In the genomic region with DNA sequence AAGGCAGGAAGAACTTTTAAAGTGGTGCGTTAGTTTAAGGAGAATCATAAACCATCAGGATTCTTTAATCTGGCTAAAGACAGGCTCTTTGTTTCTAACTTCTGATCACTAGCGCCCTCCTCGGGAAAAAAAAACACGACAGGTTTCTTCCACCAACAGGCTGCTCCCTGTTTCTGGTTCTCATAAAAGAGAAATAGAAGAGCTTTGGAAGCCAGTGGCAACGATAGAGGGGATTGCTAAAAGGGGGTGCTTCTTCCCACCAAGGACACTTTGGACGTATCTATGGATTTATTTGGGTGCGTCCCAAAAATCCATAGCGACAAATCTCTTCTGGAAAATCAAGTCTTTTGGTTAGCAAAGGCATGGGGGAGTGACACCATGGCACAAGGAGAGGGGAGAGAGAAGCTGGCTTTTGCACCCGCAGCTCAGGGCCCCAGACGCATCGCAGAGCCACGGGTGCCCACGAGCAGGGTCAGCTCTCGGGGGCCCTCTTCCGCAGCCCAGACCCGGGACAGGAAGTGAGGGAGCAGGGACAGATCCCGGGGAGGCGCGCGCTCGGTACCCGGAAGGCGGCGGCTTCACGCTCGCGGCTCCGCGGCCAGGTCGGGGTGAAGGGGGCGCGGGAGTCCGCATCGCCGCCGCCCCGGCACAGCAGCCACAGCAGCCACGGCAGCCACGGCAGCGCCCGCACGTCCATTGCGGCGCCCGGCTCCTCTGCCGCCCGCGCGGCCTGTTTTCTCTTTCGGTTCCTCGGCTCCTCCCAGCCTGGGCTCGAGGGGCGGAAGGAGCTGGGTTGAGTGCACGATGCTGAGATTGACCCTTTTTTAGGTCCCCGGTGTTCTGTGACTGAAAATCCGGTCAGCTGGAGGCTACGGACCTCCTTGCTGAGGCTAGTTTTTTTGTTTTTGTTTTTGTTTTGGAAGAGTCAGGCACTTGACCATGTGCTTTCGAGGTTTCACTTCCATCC, we compare ENCODE assay signal across 8 cellular contexts. TPM values are rescaled to one million over a fixed set of nuclear protein-coding genes. Genes with fewer than 3 reads are reported as not detected.
A peak's percentile ranks its signal among the peaks of the same experiment; 100 is the strongest.
DNase-seq lines count a peak whose midpoint lies in the region; ATAC-seq and TF ChIP-seq lines count a peak whose summit lies in the region.

A gene with protein sequence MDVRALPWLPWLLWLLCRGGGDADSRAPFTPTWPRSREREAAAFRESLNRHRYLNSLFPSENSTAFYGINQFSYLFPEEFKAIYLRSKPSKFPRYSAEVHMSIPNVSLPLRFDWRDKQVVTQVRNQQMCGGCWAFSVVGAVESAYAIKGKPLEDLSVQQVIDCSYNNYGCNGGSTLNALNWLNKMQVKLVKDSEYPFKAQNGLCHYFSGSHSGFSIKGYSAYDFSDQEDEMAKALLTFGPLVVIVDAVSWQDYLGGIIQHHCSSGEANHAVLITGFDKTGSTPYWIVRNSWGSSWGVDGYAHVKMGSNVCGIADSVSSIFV (minus strand): TSS at position 716 of the 967 bp plus-strand sequence. CDS start 19 bp downstream, at position 697.

- CTCF ChIA-PET in activated CD8-positive, alpha-beta T cell treated with anti-CD3 and anti-CD28 coated beads for 36 hours (lab: Charles Lee), result interaction anchor here (0.6 to 3.6 kb wide), 22 partner anchors 9 to 1403 kb away, joined by 3 to 53 read pairs (median 4); a partner anchor contains a TSS

- no peaks in the 10 kb centered on the region for H3K9me3 Mint-ChIP-seq in activated CD8-positive, alpha-beta T cell treated with anti-CD3 and anti-CD28 coated beads for 36 hours

- intact Hi-C loops in activated CD8-positive, alpha-beta T cell treated with anti-CD3 and anti-CD28 coated beads for 36 hours (cut with micrococcal nuclease), result loop anchor here (2.0 kb wide), 1 partner anchor 143 kb away; no protein-coding TSS in a partner anchor

- H3K36me3 ChIP-seq in BE2C, result no peaks in the 10 kb centered on the region; the same call in 1 of the 2 replicates

- H3K27me3 ChIP-seq in BE2C, result peaks cover 6% of the 10 kb centered on the region; the same call in 1 of the 2 replicates

- ATAC-seq in GM19043 (IDR thresholded peaks at IDR 0.05; ENCODE audit: low read depth, unreplicated experiment) (peak; percentile 88), HG03432 (IDR thresholded peaks at IDR 0.05; ENCODE audit: unreplicated experiment) (peak; percentile 95)
- ATAC-seq in activated CD8-positive, alpha-beta T cell treated with anti-CD3 and anti-CD28 coated beads for 36 hours, result peak; percentile 92

- peak within 1 kb of the TSS; percentile 74 for H3K4me3 ChIP-seq in BE2C (ENCODE audit: low read depth, low read length)

- TF ChIP-seq CTCF in BE2C (IDR thresholded peaks at IDR 0.05; ENCODE audit: low read depth, low read length), result peak; percentile 67
- TF ChIP-seq CTCF in activated CD8-positive, alpha-beta T cell treated with anti-CD3 and anti-CD28 coated beads for 36 hours (IDR thresholded peaks at IDR 0.05), result peak; percentile 79

- no peaks in the 10 kb centered on the region for H3K4me1 ChIP-seq in BE2C

- POLR2A ChIA-PET in activated CD8-positive, alpha-beta T cell treated with anti-CD3 and anti-CD28 coated beads for 36 hours (lab: Charles Lee), result interaction anchor here (0.5 to 1.0 kb wide), 4 partner anchors 9 to 146 kb away, joined by 3 to 5 read pairs (median 4); no protein-coding TSS in a partner anchor

- peak within 1 kb of the TSS; percentile 96 for H3K4me3 Mint-ChIP-seq in activated CD8-positive, alpha-beta T cell treated with anti-CD3 and anti-CD28 coated beads for 36 hours

- H3K36me3 Mint-ChIP-seq in activated CD8-positive, alpha-beta T cell treated with anti-CD3 and anti-CD28 coated beads for 36 hours (ENCODE audit: low read depth), result no peaks in the 10 kb centered on the region

- peaks cover 2% of the 10 kb centered on the region for H3K27me3 Mint-ChIP-seq in activated CD8-positive, alpha-beta T cell treated with anti-CD3 and anti-CD28 coated beads for 36 hours

- H3K4me1 Mint-ChIP-seq in activated CD8-positive, alpha-beta T cell treated with anti-CD3 and anti-CD28 coated beads for 36 hours (ENCODE audit: low read depth), result peaks cover 13% of the 10 kb centered on the region

- H3K27ac Mint-ChIP-seq in activated CD8-positive, alpha-beta T cell treated with anti-CD3 and anti-CD28 coated beads for 36 hours, result peak within 1 kb of the TSS; percentile 100

- H3K9me3 ChIP-seq in BE2C, result no peaks in the 10 kb centered on the region

- DNase-seq in BE2C (peak; percentile 80), NCI-H526 treated with DMSO at 0.1 percent for 48 hours (lab: John Stamatoyannopoulos, UW) (peak; percentile 46), lung microvascular endothelial cell (ENCODE audit: low read depth in 2 of 2) (peak; percentile 74 to 81)
- peak; percentile 83 for DNase-seq in activated CD8-positive, alpha-beta T cell treated with anti-CD3 and anti-CD28 coated beads for 36 hours
- peak; percentile 43 for DNase-seq in effector CD4-positive, alpha-beta T cell
- DNase-seq in stimulated activated CD4-positive, alpha-beta T cell treated with anti-CD3 and anti-CD28 coated beads, TNF-alpha, amount 100 ng/mL, for 48 hours (ENCODE audit: low read depth in 3 of 3), result peak; percentile 43 to 57 (median 48)

RNA-seq across cellular contexts. Expression of the gene that starts here (rescaled TPM):
- polyA plus RNA-seq in BE2C (2012; ENCODE audit: insufficient read depth, insufficient read length, low read depth), result 0.34 TPM
- 1 to 10 TPM; 3.4 to 3.7 TPM for total RNA-seq in activated CD8-positive, alpha-beta T cell treated with anti-CD3 and anti-CD28 coated beads for 36 hours
- total RNA-seq in lung microvascular endothelial cell, result 4.6 and 4.8 TPM in 2 replicates

Comparison
In these comparisons a context has a peak if more than half of its experiments do, and no peak if none do; other contexts are left out.
1. Peak in every context shown above with its lines: DNase-seq, ATAC-seq and H3K4me3 ChIP-seq.